ENCODE assay signal across 1 cellular context in genomic region chr10:32955299-32955772, GRCh38.
TF ChIP-seq lines count a peak whose summit lies in the region.

No MANE protein-coding gene starts in this region.

TF ChIP-seq in GM23338, 12 proteins besides CTCF, POLR2A, EP300 and RAD21 (continued from another document):
- TF ChIP-seq, protein P1, sequence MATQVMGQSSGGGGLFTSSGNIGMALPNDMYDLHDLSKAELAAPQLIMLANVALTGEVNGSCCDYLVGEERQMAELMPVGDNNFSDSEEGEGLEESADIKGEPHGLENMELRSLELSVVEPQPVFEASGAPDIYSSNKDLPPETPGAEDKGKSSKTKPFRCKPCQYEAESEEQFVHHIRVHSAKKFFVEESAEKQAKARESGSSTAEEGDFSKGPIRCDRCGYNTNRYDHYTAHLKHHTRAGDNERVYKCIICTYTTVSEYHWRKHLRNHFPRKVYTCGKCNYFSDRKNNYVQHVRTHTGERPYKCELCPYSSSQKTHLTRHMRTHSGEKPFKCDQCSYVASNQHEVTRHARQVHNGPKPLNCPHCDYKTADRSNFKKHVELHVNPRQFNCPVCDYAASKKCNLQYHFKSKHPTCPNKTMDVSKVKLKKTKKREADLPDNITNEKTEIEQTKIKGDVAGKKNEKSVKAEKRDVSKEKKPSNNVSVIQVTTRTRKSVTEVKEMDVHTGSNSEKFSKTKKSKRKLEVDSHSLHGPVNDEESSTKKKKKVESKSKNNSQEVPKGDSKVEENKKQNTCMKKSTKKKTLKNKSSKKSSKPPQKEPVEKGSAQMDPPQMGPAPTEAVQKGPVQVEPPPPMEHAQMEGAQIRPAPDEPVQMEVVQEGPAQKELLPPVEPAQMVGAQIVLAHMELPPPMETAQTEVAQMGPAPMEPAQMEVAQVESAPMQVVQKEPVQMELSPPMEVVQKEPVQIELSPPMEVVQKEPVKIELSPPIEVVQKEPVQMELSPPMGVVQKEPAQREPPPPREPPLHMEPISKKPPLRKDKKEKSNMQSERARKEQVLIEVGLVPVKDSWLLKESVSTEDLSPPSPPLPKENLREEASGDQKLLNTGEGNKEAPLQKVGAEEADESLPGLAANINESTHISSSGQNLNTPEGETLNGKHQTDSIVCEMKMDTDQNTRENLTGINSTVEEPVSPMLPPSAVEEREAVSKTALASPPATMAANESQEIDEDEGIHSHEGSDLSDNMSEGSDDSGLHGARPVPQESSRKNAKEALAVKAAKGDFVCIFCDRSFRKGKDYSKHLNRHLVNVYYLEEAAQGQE (IDR thresholded peaks at IDR 0.05; ENCODE audit: unreplicated experiment) = no peak
- TF ChIP-seq, protein P2, sequence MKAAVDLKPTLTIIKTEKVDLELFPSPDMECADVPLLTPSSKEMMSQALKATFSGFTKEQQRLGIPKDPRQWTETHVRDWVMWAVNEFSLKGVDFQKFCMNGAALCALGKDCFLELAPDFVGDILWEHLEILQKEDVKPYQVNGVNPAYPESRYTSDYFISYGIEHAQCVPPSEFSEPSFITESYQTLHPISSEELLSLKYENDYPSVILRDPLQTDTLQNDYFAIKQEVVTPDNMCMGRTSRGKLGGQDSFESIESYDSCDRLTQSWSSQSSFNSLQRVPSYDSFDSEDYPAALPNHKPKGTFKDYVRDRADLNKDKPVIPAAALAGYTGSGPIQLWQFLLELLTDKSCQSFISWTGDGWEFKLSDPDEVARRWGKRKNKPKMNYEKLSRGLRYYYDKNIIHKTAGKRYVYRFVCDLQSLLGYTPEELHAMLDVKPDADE (IDR thresholded peaks at IDR 0.05) = no peak
